Comparison of ENCODE assay signal across 8 cellular contexts in the genomic region with DNA sequence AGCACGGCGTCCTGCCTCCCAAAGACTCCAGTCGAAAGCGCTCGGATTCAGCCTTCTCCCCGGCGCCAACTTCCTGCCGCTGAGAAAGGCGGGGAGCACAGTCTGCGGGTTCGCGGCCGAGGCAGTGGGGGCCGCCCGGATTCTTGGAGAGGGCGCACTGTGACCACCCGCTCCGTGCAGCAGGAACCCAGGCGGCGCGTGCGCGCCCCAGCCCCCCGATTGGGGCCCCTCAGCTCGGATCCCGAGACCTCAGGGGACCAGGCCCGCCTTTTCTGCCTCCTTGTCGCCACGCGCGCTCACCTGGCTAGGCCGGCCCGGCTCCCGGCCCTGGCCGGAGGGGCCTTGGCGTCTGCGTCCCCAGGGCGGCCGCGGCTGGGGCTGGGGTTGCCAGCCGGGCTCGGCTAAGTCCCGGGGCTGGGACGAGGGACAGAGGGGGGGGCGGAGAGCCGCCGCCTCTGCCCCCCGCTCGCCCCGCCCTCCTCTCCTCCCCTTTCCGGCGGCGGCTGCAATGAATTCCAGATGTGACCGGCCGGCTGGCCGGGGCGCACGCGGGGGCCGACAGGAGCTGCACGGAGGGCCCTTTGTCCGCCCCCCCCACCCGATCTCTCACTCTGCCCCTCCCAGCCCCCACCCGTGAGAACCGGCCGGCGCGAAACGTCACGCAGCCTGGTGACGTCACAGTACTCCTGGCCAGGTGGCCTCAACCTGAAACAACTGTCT. TPM values are rescaled to one million over a fixed set of nuclear protein-coding genes. Genes with fewer than 3 reads are reported as not detected.
DNase-seq lines count a peak whose midpoint lies in the region; ATAC-seq and TF ChIP-seq lines count a peak whose summit lies in the region.

TSS of gene S1PR2 (minus strand) at position 428 of the 720 bp plus-strand sequence. CDS start 6,426 bp downstream, outside the sequence.

- no peaks in the 10 kb centered on the region for H3K36me3 Mint-ChIP-seq in activated CD8-positive, alpha-beta T cell treated with anti-CD3 and anti-CD28 coated beads for 36 hours (ENCODE audit: low read depth)

- H3K27ac Mint-ChIP-seq in activated CD8-positive, alpha-beta T cell treated with anti-CD3 and anti-CD28 coated beads for 36 hours: peak within 1 kb of the TSS; percentile 81

- H3K4me3 Mint-ChIP-seq in activated CD8-positive, alpha-beta T cell treated with anti-CD3 and anti-CD28 coated beads for 36 hours: peak within 1 kb of the TSS; percentile 82

- POLR2A ChIA-PET in activated CD8-positive, alpha-beta T cell treated with anti-CD3 and anti-CD28 coated beads for 36 hours (lab: Charles Lee): interaction anchor here (1.0 kb wide), 1 partner anchor 37 kb away, joined by 4 read pairs; the partner anchor contains the start of gene DNMT1

- intact Hi-C loops in activated CD8-positive, alpha-beta T cell treated with anti-CD3 and anti-CD28 coated beads for 36 hours (cut with micrococcal nuclease): no loop called here

- peak within 1 kb of the TSS; percentile 85 for H3K4me3 ChIP-seq in GM08714 (ENCODE audit: low read length)

- DNase-seq in NCI-H774 (lab: John Stamatoyannopoulos, UW) (peak; percentile 72), medulla oblongata (ENCODE audit: extremely low spot score) (peak; percentile 50)
- peak; percentile 80 for DNase-seq in activated CD8-positive, alpha-beta T cell treated with anti-CD3 and anti-CD28 coated beads for 36 hours
- peak; percentile 59 for DNase-seq in effector CD8-positive, alpha-beta T cell (lab: John Stamatoyannopoulos, UW)
- DNase-seq in stimulated activated CD8-positive, alpha-beta memory T cell treated with anti-CD3 and anti-CD28 coated beads, Interleukin-15, amount 100 ng/mL, for 1 hour (ENCODE audit: low read depth): peak; percentile 39

- no peak for TF ChIP-seq CTCF in activated CD8-positive, alpha-beta T cell treated with anti-CD3 and anti-CD28 coated beads for 36 hours (IDR thresholded peaks at IDR 0.05)

- no peaks in the 10 kb centered on the region for H3K27me3 Mint-ChIP-seq in activated CD8-positive, alpha-beta T cell treated with anti-CD3 and anti-CD28 coated beads for 36 hours

- CTCF ChIA-PET in activated CD8-positive, alpha-beta T cell treated with anti-CD3 and anti-CD28 coated beads for 36 hours (lab: Charles Lee): interaction anchor here (0.9 to 3.8 kb wide), 5 partner anchors 18 to 158 kb away, joined by 3 to 23 read pairs (median 3); partner anchors contain the start of genes ICAM5 and MRPL4

- no peaks in the 10 kb centered on the region for H3K9me3 Mint-ChIP-seq in activated CD8-positive, alpha-beta T cell treated with anti-CD3 and anti-CD28 coated beads for 36 hours

- peaks cover 27% of the 10 kb centered on the region for H3K4me1 Mint-ChIP-seq in activated CD8-positive, alpha-beta T cell treated with anti-CD3 and anti-CD28 coated beads for 36 hours (ENCODE audit: low read depth)

- ATAC-seq in HG03045 (IDR thresholded peaks at IDR 0.05; ENCODE audit: unreplicated experiment) (peak; percentile 44), GM21529 (IDR thresholded peaks at IDR 0.05; ENCODE audit: unreplicated experiment) (no peak)
- ATAC-seq in activated CD8-positive, alpha-beta T cell treated with anti-CD3 and anti-CD28 coated beads for 36 hours: peak; percentile 55

RNA-seq across cellular contexts. Expression of gene S1PR2, which starts in this region (rescaled TPM):
- total RNA-seq in activated CD8-positive, alpha-beta T cell treated with anti-CD3 and anti-CD28 coated beads for 36 hours: 1 to 10 TPM; 6.3 to 6.6 TPM
